Comparison of ENCODE assay signal across 16 cellular contexts in the genomic region with DNA sequence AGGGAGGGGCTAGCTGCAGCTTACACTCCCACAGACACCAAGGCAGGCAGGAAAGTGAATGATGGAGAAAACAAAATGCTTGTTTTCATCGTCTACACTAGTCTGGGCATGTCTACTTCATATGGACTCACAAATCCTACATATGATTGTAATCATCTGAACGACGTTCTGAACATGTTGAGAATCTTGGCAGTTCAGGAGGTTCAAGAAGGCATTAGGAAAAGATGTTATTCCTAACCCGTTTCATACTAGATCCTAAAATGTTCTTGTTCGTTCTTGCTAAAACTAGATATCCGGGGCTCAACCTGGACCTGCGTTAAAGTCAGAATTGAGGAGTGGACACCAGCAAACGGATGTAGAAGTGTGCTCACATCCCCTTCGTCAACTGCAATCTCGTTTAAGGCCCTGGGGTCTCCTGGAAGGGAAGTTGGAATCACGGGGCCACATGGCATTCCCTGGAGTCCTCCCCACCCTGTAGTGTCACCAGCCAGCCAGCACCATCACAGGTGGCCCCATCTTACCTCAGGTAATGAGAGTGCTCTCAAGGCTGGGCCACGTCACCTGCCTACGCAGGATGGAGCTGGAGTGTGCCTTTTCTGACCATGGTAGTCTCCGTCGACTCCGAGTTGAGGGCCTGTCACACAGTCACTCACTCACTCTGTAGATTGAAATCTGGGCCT.
"Had no signal": no experiment of that assay in that cellular context is flagged by ENCODE, and none has a peak within 500 bp of the region (broad histone marks: within the 10 kb centered on the region; RNA-seq: fewer than 3 reads in every experiment).

No MANE protein-coding gene starts in this region.

- H3K36me3 Mint-ChIP-seq: activated CD4-positive, alpha-beta memory T cell treated with anti-CD3 and anti-CD28 coated beads for 36 hours; activated naive CD4-positive, alpha-beta T cell treated with anti-CD3 and anti-CD28 coated beads, Interleukin-2, amount 50 U/mL, for 72 hours had no signal

- H3K27me3 Mint-ChIP-seq: stimulated activated naive CD8-positive, alpha-beta T cell treated with anti-CD3 and anti-CD28 coated beads, Interleukin-15, amount 100 ng/mL, for 72 hours; T-helper 17 cell had no signal

- FAIRE-seq: endothelial cell of umbilical vein, urothelium cell line had no signal

- ATAC-seq: activated naive CD4-positive, alpha-beta T cell treated with anti-CD3 and anti-CD28 coated beads, Interleukin-2, amount 50 U/mL, for 72 hours; activated T-cell treated with anti-CD3 and anti-CD28 coated beads, Interleukin-2, amount 50 U/mL, for 72 hours; right cardiac atrium; stimulated activated naive CD8-positive, alpha-beta T cell treated with anti-CD3 and anti-CD28 coated beads, Interleukin-15, amount 100 ng/mL, for 72 hours; T-helper 17 cell had no signal

- H3K4me2 ChIP-seq: smooth muscle cell had no signal

- H3K4me3 ChIP-seq: smooth muscle cell had no signal

- H3K4me3 Mint-ChIP-seq: activated CD4-positive, alpha-beta memory T cell treated with anti-CD3 and anti-CD28 coated beads for 36 hours; activated T-cell treated with anti-CD3 and anti-CD28 coated beads, Interleukin-2, amount 50 U/mL, for 72 hours; central memory CD8-positive, alpha-beta T cell; stimulated activated naive CD8-positive, alpha-beta T cell treated with anti-CD3 and anti-CD28 coated beads, Interleukin-15, amount 100 ng/mL, for 72 hours; T-helper 17 cell had no signal

- DNase-seq: activated CD4-positive, alpha-beta memory T cell treated with anti-CD3 and anti-CD28 coated beads for 36 hours; activated gamma-delta T cell; activated T-cell treated with anti-CD3 and anti-CD28 coated beads, Interleukin-2, amount 50 U/mL, for 72 hours; cortex of kidney; effector CD4-positive, alpha-beta T cell; foreskin melanocyte; midbrain; right cardiac atrium; stimulated activated naive CD8-positive, alpha-beta T cell treated with anti-CD3 and anti-CD28 coated beads, Interleukin-15, amount 100 ng/mL, for 72 hours; T-helper 17 cell; WERI-Rb-1 had no signal

- H3K9me3 Mint-ChIP-seq: activated CD4-positive, alpha-beta memory T cell treated with anti-CD3 and anti-CD28 coated beads for 36 hours; activated naive CD4-positive, alpha-beta T cell treated with anti-CD3 and anti-CD28 coated beads, Interleukin-2, amount 50 U/mL, for 72 hours; activated T-cell treated with anti-CD3 and anti-CD28 coated beads, Interleukin-2, amount 50 U/mL, for 72 hours; central memory CD8-positive, alpha-beta T cell; stimulated activated naive CD8-positive, alpha-beta T cell treated with anti-CD3 and anti-CD28 coated beads, Interleukin-15, amount 100 ng/mL, for 72 hours had no signal

- H3K27ac ChIP-seq: WERI-Rb-1 had no signal

- H3K4me1 Mint-ChIP-seq: central memory CD8-positive, alpha-beta T cell; stimulated activated naive CD8-positive, alpha-beta T cell treated with anti-CD3 and anti-CD28 coated beads, Interleukin-15, amount 100 ng/mL, for 72 hours had no signal

- H3K27ac Mint-ChIP-seq: activated CD4-positive, alpha-beta memory T cell treated with anti-CD3 and anti-CD28 coated beads for 36 hours; activated T-cell treated with anti-CD3 and anti-CD28 coated beads, Interleukin-2, amount 50 U/mL, for 72 hours; stimulated activated naive CD8-positive, alpha-beta T cell treated with anti-CD3 and anti-CD28 coated beads, Interleukin-15, amount 100 ng/mL, for 72 hours; T-helper 17 cell had no signal
